ENCODE assay signal across 1 cellular context in genomic region chr18:80202264-80202998, GRCh38.
A peak's percentile ranks its signal among the peaks of the same experiment; 100 is the strongest.
TF ChIP-seq lines count a peak whose summit lies in the region.

No MANE protein-coding gene starts in this region.

TF ChIP-seq in GM12878, 131 proteins besides CTCF, POLR2A, EP300 and RAD21 (continued from another document and continues in another):
- peak; percentile 74 for TF ChIP-seq CUX1 (IDR thresholded peaks at IDR 0.05; ENCODE audit: insufficient replicate concordance, low read depth, low read length)
- TF ChIP-seq PAX5 (IDR thresholded peaks at IDR 0.05; ENCODE audit: borderline replicate concordance, low read depth, low read length): peak; percentile 99
- no peak for TF ChIP-seq FOXK2 (IDR thresholded peaks at IDR 0.05)
- peak; percentile 99 for TF ChIP-seq ZNF217 (IDR thresholded peaks at IDR 0.05)
- TF ChIP-seq MEF2A (IDR thresholded peaks at IDR 0.05; ENCODE audit: insufficient read depth, low read depth, low read length): peak; percentile 85
- TF ChIP-seq BCL3 (IDR thresholded peaks at IDR 0.05; ENCODE audit: borderline replicate concordance, insufficient read depth, low read depth, low read length, poor library complexity, severe bottlenecking): peak; percentile 91
- no peak for TF ChIP-seq RAD51 (IDR thresholded peaks at IDR 0.05)
- no peak for TF ChIP-seq ZNF384 (IDR thresholded peaks at IDR 0.05; ENCODE audit: borderline replicate concordance, low read depth, low read length)
- peak; percentile 100 for TF ChIP-seq JUNB (IDR thresholded peaks at IDR 0.05)
- peak; percentile 73 for TF ChIP-seq RELB (IDR thresholded peaks at IDR 0.05; ENCODE audit: low read depth)
- no peak for TF ChIP-seq NR2C2 (IDR thresholded peaks at IDR 0.05; ENCODE audit: borderline replicate concordance, control insufficient read depth, insufficient read length, low read depth)
- TF ChIP-seq BACH1 (IDR thresholded peaks at IDR 0.05; ENCODE audit: borderline replicate concordance): peak; percentile 94; the same call in 1 of the 2 replicates
- no peak for TF ChIP-seq PAX8 (IDR thresholded peaks at IDR 0.05)
- no peak for TF ChIP-seq E2F8 (IDR thresholded peaks at IDR 0.05; ENCODE audit: low read depth, partially characterized antibody)
- TF ChIP-seq GABPA (IDR thresholded peaks at IDR 0.05; ENCODE audit: low read depth): peak; percentile 84
- TF ChIP-seq PKNOX1 (IDR thresholded peaks at IDR 0.05): peak; percentile 76
- TF ChIP-seq ZBTB33 (IDR thresholded peaks at IDR 0.05): no peak
- TF ChIP-seq RCOR1 (conservative IDR thresholded peaks at IDR 0.05; ENCODE audit: low read depth, low read length): 0 out of 2 replicates have a peak, but pooled peaks have one; percentile 82
- peak; percentile 83 for TF ChIP-seq PML (IDR thresholded peaks at IDR 0.05; ENCODE audit: low read length)
- no peak for TF ChIP-seq CHD1 (IDR thresholded peaks at IDR 0.05; ENCODE audit: low read depth, low read length)
- peak in 1 of 2 experiments; percentile 92; a peak in 2 of 4 replicates for TF ChIP-seq SRF (IDR thresholded peaks at IDR 0.05; ENCODE audit: low read depth in 2 of 2, low read length in 2 of 2)
- peak; percentile 48 for TF ChIP-seq MEF2B (IDR thresholded peaks at IDR 0.05; ENCODE audit: partially characterized antibody, poor library complexity, severe bottlenecking)
- TF ChIP-seq WRNIP1 (IDR thresholded peaks at IDR 0.05; ENCODE audit: borderline replicate concordance, low read depth, low read length): no peak
- peak; percentile 91 for TF ChIP-seq SKIL (IDR thresholded peaks at IDR 0.05; ENCODE audit: low read depth, poor library complexity, severe bottlenecking)
- TF ChIP-seq BCL11A (IDR thresholded peaks at IDR 0.05; ENCODE audit: low read depth, low read length): peak; percentile 100
- peak; percentile 98 for TF ChIP-seq ATF2 (IDR thresholded peaks at IDR 0.05; ENCODE audit: low read length)
- TF ChIP-seq SP1 (IDR thresholded peaks at IDR 0.05; ENCODE audit: low read depth, low read length): peak; percentile 38
- no peak for TF ChIP-seq SIN3A (IDR thresholded peaks at IDR 0.05; ENCODE audit: low read depth, low read length)
- TF ChIP-seq IKZF1 (conservative IDR thresholded peaks at IDR 0.05): peak; percentile 76
- peak; percentile 100 for TF ChIP-seq IRF4 (IDR thresholded peaks at IDR 0.05; ENCODE audit: low read depth, low read length)
- TF ChIP-seq POU2F2 (IDR thresholded peaks at IDR 0.05; ENCODE audit: borderline replicate concordance, low read depth, low read length): peak; percentile 46; the same call in 2 of the 3 replicates
- TF ChIP-seq TCF12 (IDR thresholded peaks at IDR 0.05; ENCODE audit: low read depth, low read length): 0 out of 2 replicates have a peak, but pooled peaks have one; percentile 17
- TF ChIP-seq FOXM1 (IDR thresholded peaks at IDR 0.05; ENCODE audit: low read depth, low read length): peak; percentile 96
- no peak for TF ChIP-seq NR2C1 (IDR thresholded peaks at IDR 0.05)
- TF ChIP-seq BMI1 (IDR thresholded peaks at IDR 0.05; ENCODE audit: borderline replicate concordance): peak; percentile 91
- TF ChIP-seq MXI1 (IDR thresholded peaks at IDR 0.05; ENCODE audit: low read depth, low read length): peak; percentile 60; the same call in 1 of the 2 replicates
- TF ChIP-seq JUND (IDR thresholded peaks at IDR 0.05; ENCODE audit: low read depth, low read length): peak; percentile 96
- TF ChIP-seq CREB1 (IDR thresholded peaks at IDR 0.05; ENCODE audit: low read depth): peak; percentile 41; the same call in 1 of the 2 replicates
- no peak for TF ChIP-seq ZBTB4 (CRISPR knock-in tag; IDR thresholded peaks at IDR 0.05)
- peak; percentile 99 for TF ChIP-seq NFIC (IDR thresholded peaks at IDR 0.05; ENCODE audit: low read depth, low read length)
